24 cellular contexts compared by ENCODE assay signal in the genomic region with DNA sequence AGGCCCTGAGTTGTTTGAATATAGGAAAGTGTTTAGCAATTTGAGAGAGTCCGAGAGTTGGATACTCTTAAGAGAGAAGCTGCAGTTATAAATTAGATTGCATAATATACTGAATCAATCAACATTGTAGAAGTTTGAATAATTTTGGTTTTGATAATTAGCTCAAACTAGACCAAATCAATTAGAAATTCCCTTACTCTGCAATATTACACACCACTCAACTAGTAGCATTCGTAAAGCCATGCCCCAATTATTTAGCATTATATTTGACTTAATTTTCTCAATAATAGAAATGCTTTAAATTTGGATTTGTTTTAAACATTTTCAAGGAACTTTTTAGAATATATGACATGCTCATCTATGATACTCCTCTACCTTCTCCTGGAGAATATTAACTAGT. TPM values are rescaled to one million over a fixed set of nuclear protein-coding genes. Genes with fewer than 3 reads are reported as not detected.
DNase-seq lines count a peak whose midpoint lies in the region; ATAC-seq, FAIRE-seq and TF ChIP-seq lines count a peak whose summit lies in the region.
"Had no signal": no experiment of that assay in that cellular context is flagged by ENCODE, and none has a peak within 500 bp of the region (broad histone marks: within the 10 kb centered on the region; RNA-seq: fewer than 3 reads in every experiment).

No MANE protein-coding gene starts in this region.

- BruUV-seq in K562 (replicated peaks; lab: Mats Ljungman, UMichigan) (no TSS peak), Calu3 (replicated peaks; lab: Mats Ljungman, UMichigan) (no TSS peak)

- peaks cover 2% of the 10 kb centered on the region for H3K36me3 Mint-ChIP-seq in activated naive CD8-positive, alpha-beta T cell
- H3K36me3 Mint-ChIP-seq in activated naive CD8-positive, alpha-beta T cell treated with anti-CD3 and anti-CD28 coated beads for 36 hours: peaks cover 13% of the 10 kb centered on the region
- peaks cover 72% of the 10 kb centered on the region for H3K36me3 Mint-ChIP-seq in CD8-positive, alpha-beta T cell
- H3K36me3 Mint-ChIP-seq in Calu3 (ENCODE audit: insufficient read depth, unreplicated experiment): no peaks in the 10 kb centered on the region

- POLR2A ChIA-PET in CD8-positive, alpha-beta T cell (lab: Charles Lee): interaction anchor here (1.7 kb wide), 1 partner anchor 49 kb away, joined by 3 read pairs; a partner anchor contains a TSS
- POLR2A ChIA-PET in K562 (lab: Yijun Ruan, JAX): no interaction called here

- no peak for ATAC-seq in CD8-positive, alpha-beta T cell
- no peak for ATAC-seq in K562
- ATAC-seq in GM18867 (IDR thresholded peaks at IDR 0.05; ENCODE audit: unreplicated experiment): no peak
- ATAC-seq: GM12878 had no signal

- no peak overlapping the region for H3K4me3 ChIP-seq in CD8-positive, alpha-beta T cell (ENCODE audit: low read depth, low read length)
- H3K4me3 ChIP-seq in K562: no peak overlapping the region
- H3K4me3 ChIP-seq: BLaER1 treated with 17β-estradiol and CSF1 and Interleukin-3, amounts not matched to agents 10 nM and 100 nM; GM12878 had no signal

- in situ Hi-C loops in K562 (cut with MboI): no loop called here

- TF ChIP-seq POLR2A in K562 (conservative IDR thresholded peaks at IDR 0.05): no peak

- no peaks in the 10 kb centered on the region for H3K9me1 ChIP-seq in K562 (ENCODE audit: control insufficient read depth, insufficient read depth, low read length)

- H3K4me1 Mint-ChIP-seq in activated naive CD8-positive, alpha-beta T cell (ENCODE audit: low read depth): peaks cover 38% of the 10 kb centered on the region
- H3K4me1 Mint-ChIP-seq in activated naive CD8-positive, alpha-beta T cell treated with anti-CD3 and anti-CD28 coated beads for 36 hours: peaks cover 39% of the 10 kb centered on the region
- H3K4me1 Mint-ChIP-seq in CD8-positive, alpha-beta T cell (ENCODE audit: low read depth): peaks cover 31% of the 10 kb centered on the region
- H3K4me1 Mint-ChIP-seq in Calu3 (ENCODE audit: low read depth, unreplicated experiment): no peaks in the 10 kb centered on the region

- H3K27me3 ChIP-seq in CD8-positive, alpha-beta T cell (ENCODE audit: insufficient read depth, low read length): no peaks in the 10 kb centered on the region
- no peaks in the 10 kb centered on the region for H3K27me3 ChIP-seq in K562 (ENCODE audit: control insufficient read depth in 2 of 2, insufficient read depth in 2 of 2, low read length in 2 of 2)
- H3K27me3 ChIP-seq: BE2C; BLaER1 treated with 17β-estradiol and CSF1 and Interleukin-3, amounts not matched to agents 10 nM and 100 nM had no signal

- intact Hi-C loops in CD8-positive, alpha-beta T cell (cut with DNase I, micrococcal nuclease): no loop called here
- intact Hi-C loops in K562 (cut with micrococcal nuclease): no loop called here
- intact Hi-C loops in Calu3 (cut with micrococcal nuclease; ENCODE audit: unreplicated experiment): no loop called here

- H3K4me3 Mint-ChIP-seq in activated naive CD8-positive, alpha-beta T cell: no peak overlapping the region
- H3K4me3 Mint-ChIP-seq in activated naive CD8-positive, alpha-beta T cell treated with anti-CD3 and anti-CD28 coated beads for 36 hours: no peak overlapping the region
- no peak overlapping the region for H3K4me3 Mint-ChIP-seq in CD8-positive, alpha-beta T cell
- no peak overlapping the region for H3K4me3 Mint-ChIP-seq in Calu3 (ENCODE audit: low read depth, unreplicated experiment)
- H3K4me3 Mint-ChIP-seq: CD14-positive monocyte; CD4-positive, alpha-beta memory T cell had no signal

- peak overlapping the region; percentile 66 for H3K27ac Mint-ChIP-seq in activated naive CD8-positive, alpha-beta T cell
- H3K27ac Mint-ChIP-seq in activated naive CD8-positive, alpha-beta T cell treated with anti-CD3 and anti-CD28 coated beads for 36 hours: no peak overlapping the region
- H3K27ac Mint-ChIP-seq in CD8-positive, alpha-beta T cell: peak overlapping the region; percentile 74
- no peak overlapping the region for H3K27ac Mint-ChIP-seq in Calu3 (ENCODE audit: unreplicated experiment)
- H3K27ac Mint-ChIP-seq: CD14-positive monocyte had no signal

- no peak for TF ChIP-seq RAD21 in K562 (CRISPR knock-in tag; conservative IDR thresholded peaks at IDR 0.05 in 1 of 2, IDR thresholded peaks at IDR 0.05 in 1 of 2)

- no peaks in the 10 kb centered on the region for H4K20me1 ChIP-seq in K562 (replicated peaks; ENCODE audit: control insufficient read depth, insufficient read depth, low read length)
- H4K20me1 ChIP-seq: BLaER1 treated with 17β-estradiol and CSF1 and Interleukin-3, amounts not matched to agents 10 nM and 100 nM had no signal

- H2AFZ ChIP-seq in K562 (ENCODE audit: low read depth, low read length): no peak overlapping the region

- CTCF ChIA-PET in CD8-positive, alpha-beta T cell (lab: Charles Lee): no interaction called here
- CTCF ChIA-PET in K562 (lab: Yijun Ruan, JAX; ENCODE audit: low intra/inter-chr PET ratio) (no interaction called here), Calu3 (lab: Charles Lee) (interaction anchor here (0.7 kb wide), 1 partner anchor 14 kb away, joined by 3 read pairs; no protein-coding TSS in a partner anchor)

- H3K36me3 ChIP-seq in CD8-positive, alpha-beta T cell (ENCODE audit: insufficient read depth, low read length): peaks cover 6% of the 10 kb centered on the region
- H3K36me3 ChIP-seq in K562 (ENCODE audit: control insufficient read depth, insufficient read depth, low read length): no peaks in the 10 kb centered on the region; the same call in 2 of the 3 replicates

- H3K27me3 Mint-ChIP-seq in activated naive CD8-positive, alpha-beta T cell: no peaks in the 10 kb centered on the region
- H3K27me3 Mint-ChIP-seq in activated naive CD8-positive, alpha-beta T cell treated with anti-CD3 and anti-CD28 coated beads for 36 hours: no peaks in the 10 kb centered on the region
- no peaks in the 10 kb centered on the region for H3K27me3 Mint-ChIP-seq in CD8-positive, alpha-beta T cell (ENCODE audit: low read depth)
- no peaks in the 10 kb centered on the region for H3K27me3 Mint-ChIP-seq in Calu3 (ENCODE audit: unreplicated experiment)
- H3K27me3 Mint-ChIP-seq: CD4-positive, alpha-beta memory T cell had no signal

- no peaks in the 10 kb centered on the region for H3K79me2 ChIP-seq in K562 (ENCODE audit: control insufficient read depth, insufficient read depth, low read length)

- no peak for FAIRE-seq in K562 (lab: Jason Lieb, UNC)
- FAIRE-seq: A204.1, D721Med, GM12878, GM18507 had no signal

- no peak overlapping the region for H3K9ac ChIP-seq in K562 (ENCODE audit: insufficient read depth in 1 of 2, low read depth in 2 of 2, low read length in 2 of 2)
- H3K9ac ChIP-seq: BLaER1 treated with 17β-estradiol and CSF1 and Interleukin-3, amounts not matched to agents 10 nM and 100 nM had no signal

- WGBS in K562 (ENCODE audit: insufficient coverage, low coverage, missing lambda C conversion rate): 95% methylated on average over 2 of the region's 2 CpGs

- no peak overlapping the region for H3K4me2 ChIP-seq in K562 (ENCODE audit: insufficient read depth, low read length)
- H3K4me2 ChIP-seq: BLaER1 treated with 17β-estradiol and CSF1 and Interleukin-3, amounts not matched to agents 10 nM and 100 nM had no signal

- H3K9me3 ChIP-seq in CD8-positive, alpha-beta T cell (ENCODE audit: low read length): no peaks in the 10 kb centered on the region
- H3K9me3 ChIP-seq in K562 (replicated peaks; ENCODE audit: control insufficient read depth, insufficient read depth, low read depth, low read length): no peaks in the 10 kb centered on the region
- H3K9me3 ChIP-seq: BE2C; BLaER1 treated with 17β-estradiol and CSF1 and Interleukin-3, amounts not matched to agents 10 nM and 100 nM; Caco-2 had no signal

- no peaks in the 10 kb centered on the region for H3K9me3 Mint-ChIP-seq in activated naive CD8-positive, alpha-beta T cell (ENCODE audit: low read depth)
- no peaks in the 10 kb centered on the region for H3K9me3 Mint-ChIP-seq in activated naive CD8-positive, alpha-beta T cell treated with anti-CD3 and anti-CD28 coated beads for 36 hours
- no peaks in the 10 kb centered on the region for H3K9me3 Mint-ChIP-seq in CD8-positive, alpha-beta T cell
- no peaks in the 10 kb centered on the region for H3K9me3 Mint-ChIP-seq in Calu3 (ENCODE audit: low read depth, unreplicated experiment)
- H3K9me3 Mint-ChIP-seq: CD14-positive monocyte; CD4-positive, alpha-beta memory T cell had no signal

- no peak for TF ChIP-seq CTCF in CD8-positive, alpha-beta T cell (IDR thresholded peaks at IDR 0.05)
- TF ChIP-seq CTCF in K562 (IDR thresholded peaks at IDR 0.05 in 2 of 3, conservative IDR thresholded peaks at IDR 0.05 in 1 of 3; ENCODE audit: insufficient read depth in 2 of 3, low read depth in 1 of 3, low read length in 3 of 3): no peak
- no peak for TF ChIP-seq CTCF in Calu3 (IDR thresholded peaks at IDR 0.05; ENCODE audit: unreplicated experiment)

- TF ChIP-seq EP300 in K562 (IDR thresholded peaks at IDR 0.05; ENCODE audit: low read length): no peak

- H3K4me1 ChIP-seq in CD8-positive, alpha-beta T cell (ENCODE audit: insufficient read depth, low read length): peaks cover 12% of the 10 kb centered on the region
- H3K4me1 ChIP-seq in K562 (replicated peaks in 1 of 2; ENCODE audit: control insufficient read depth in 2 of 2, insufficient read depth in 2 of 2, low read length in 2 of 2): no peaks in the 10 kb centered on the region
- H3K4me1 ChIP-seq: BE2C, Caco-2 had no signal

- no peak for DNase-seq in activated naive CD8-positive, alpha-beta T cell treated with anti-CD3 and anti-CD28 coated beads for 36 hours
- no peak for DNase-seq in CD8-positive, alpha-beta T cell
- DNase-seq in K562 (ENCODE audit: extremely low read depth in 1 of 4, low spot score in 3 of 4): no peak
- DNase-seq in DMS 273 (lab: John Stamatoyannopoulos, UW; ENCODE audit: unreplicated experiment): no peak
- no peak for DNase-seq in Calu3
- DNase-seq: ACHN; AML-193; BE2C; Caco-2; CD4-positive, alpha-beta memory T cell; DMS53; DMS79 treated with DMSO at 0.1 percent for 48 hours; GOT3; H7; HCEC 1CT had no signal

- H3K27ac ChIP-seq in CD8-positive, alpha-beta T cell (ENCODE audit: low read depth, low read length): no peak overlapping the region
- no peak overlapping the region for H3K27ac ChIP-seq in K562 (ENCODE audit: extremely low read depth, low read depth, low read length)
- H3K27ac ChIP-seq: 22Rv1; BLaER1 treated with 17β-estradiol and CSF1 and Interleukin-3, amounts not matched to agents 10 nM and 100 nM had no signal

RNA-seq across cellular contexts. Expression of a gene that starts 49.2 kb away (rescaled TPM):
- total RNA-seq in activated naive CD8-positive, alpha-beta T cell treated with anti-CD3 and anti-CD28 coated beads for 36 hours: 10 to 100 TPM; 16.2 to 19.2 TPM
- total RNA-seq in CD8-positive, alpha-beta T cell: 10 to 100 TPM; 49.3 to 53.8 TPM
- total RNA-seq in K562 (2011; cell fraction: chromatin; rRNA removed; ENCODE audit: low replicate concordance): 13.1 and 18.3 TPM in 2 replicates
- total RNA-seq in K562 (2011; cell fraction: nucleolus; rRNA removed): 5.5 and 8.3 TPM in 2 replicates
- 8.8 and 10.2 TPM in 2 replicates for total RNA-seq in K562 (2011; cell fraction: nucleoplasm; rRNA removed)
- total RNA-seq in K562 (2014; rRNA removed): 1.4 and 2.4 TPM in 2 replicates
- total RNA-seq in K562 (2014; rRNA removed; fragmentation: Illumina TruSeq; extraction: Trizol): 1.9 and 3.0 TPM in 2 replicates
- total RNA-seq in K562 (2015; rRNA removed; fragmentation: Illumina TruSeq; extraction: Trizol): 2.6 and 2.8 TPM in 2 replicates
- 4.9 and 6.3 TPM in 2 replicates for total RNA-seq in K562 (2021)
- polyA plus RNA-seq in K562 (2011; rRNA removed): 0.60 and 0.96 TPM in 2 replicates
- 0.28 and 0.45 TPM in 2 replicates for polyA plus RNA-seq in K562 (2011; cell fraction: cytosol; rRNA removed)
- polyA plus RNA-seq in K562 (2011; cell fraction: nucleus; rRNA removed): 2.1 and 3.4 TPM in 2 replicates
- 1.5 and 2.4 TPM in 2 replicates for polyA plus RNA-seq in K562 (2012)
- 2.2 and 2.3 TPM in 2 replicates for polyA plus RNA-seq in K562 (2014; fragmentation: Illumina TruSeq; extraction: Trizol)
- under 1 TPM; 0.20 to 0.30 TPM for polyA plus RNA-seq in K562 (2014; fragmentation: Nextera tagmentation; extraction: Ambion mirVana)
- polyA plus RNA-seq in K562 (2014; rRNA removed): 0.81 and 2.5 TPM in 2 replicates
- polyA minus RNA-seq in K562 (2011; rRNA and poly(A)+ RNA removed): 3.2 and 4.1 TPM in 2 replicates
- 0.86 and 1.5 TPM in 2 replicates for polyA minus RNA-seq in K562 (2011; cell fraction: cytosol; rRNA and poly(A)+ RNA removed)
- polyA minus RNA-seq in K562 (2011; cell fraction: nucleus; rRNA and poly(A)+ RNA removed): 2.3 and 3.1 TPM in 2 replicates
- 11.9 and 18.2 TPM in 2 replicates for total RNA-seq in Calu3 (2022)

Comparison
In these comparisons a context has a peak if more than half of its experiments do, and no peak if none do; other contexts are left out.
1. H3K27ac Mint-ChIP-seq: peak in activated naive CD8-positive, alpha-beta T cell (single experiment) and CD8-positive, alpha-beta T cell (single experiment); none in activated naive CD8-positive, alpha-beta T cell treated with anti-CD3 and anti-CD28 coated beads for 36 hours (single experiment) and Calu3 (single experiment).